ENCODE assay signal across 22 cellular contexts in the genomic region with DNA sequence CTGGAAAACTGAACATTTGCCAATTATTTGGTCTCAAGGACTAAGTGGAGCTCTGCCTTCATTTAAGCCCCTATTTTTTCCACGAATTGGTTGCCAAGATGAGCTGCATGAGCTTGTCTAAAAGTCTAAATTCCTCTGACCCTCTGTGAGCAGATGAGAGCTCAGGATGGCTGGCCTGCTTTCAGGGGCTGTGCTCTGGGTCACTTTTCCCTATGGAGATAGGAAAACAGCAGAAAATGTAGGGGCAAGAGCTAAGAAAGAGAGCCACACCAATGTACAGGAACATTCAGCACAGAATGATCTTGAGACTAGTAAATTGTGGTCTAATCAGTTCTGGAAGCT.
DNase-seq lines count a peak whose midpoint lies in the region; ATAC-seq, FAIRE-seq and TF ChIP-seq lines count a peak whose summit lies in the region.
"Had no signal": no experiment of that assay in that cellular context is flagged by ENCODE, and none has a peak within 500 bp of the region (broad histone marks: within the 10 kb centered on the region; RNA-seq: fewer than 3 reads in every experiment).

No MANE protein-coding gene starts in this region.

- no peak overlapping the region for H4K8ac ChIP-seq in mesendoderm (ENCODE audit: low read depth, low read length)

- H2BK5ac ChIP-seq in mesendoderm (ENCODE audit: low read length): no peak overlapping the region

- H4K20me1 ChIP-seq in smooth muscle cell (ENCODE audit: low read depth): no peaks in the 10 kb centered on the region

- no CpG with 5 or more reads among the region's 1 CpG for WGBS in mesendoderm (ENCODE audit: extremely low coverage, insufficient coverage, low lambda C conversion rate)
- WGBS in smooth muscle cell (ENCODE audit: low lambda C conversion rate): 58% methylated on average over 1 of the region's 1 CpG

- H3K9ac ChIP-seq in mesendoderm (ENCODE audit: low read length): no peak overlapping the region
- no peak overlapping the region for H3K9ac ChIP-seq in smooth muscle cell (ENCODE audit: low read depth)

- no peaks in the 10 kb centered on the region for H3K79me1 ChIP-seq in mesendoderm (ENCODE audit: low read length)

- no peaks in the 10 kb centered on the region for H3K36me3 Mint-ChIP-seq in WTC11
- H3K36me3 Mint-ChIP-seq: CD8-positive, alpha-beta T cell had no signal

- H3K23ac ChIP-seq in mesendoderm (ENCODE audit: low read length): no peak overlapping the region

- ATAC-seq in WTC11: peak; percentile 16; the same call in 1 of the 2 replicates
- ATAC-seq: CD8-positive, alpha-beta T cell; K562 had no signal

- H4K5ac ChIP-seq in mesendoderm (ENCODE audit: low read length): no peak overlapping the region

- no peak overlapping the region for H3K56ac ChIP-seq in mesendoderm (ENCODE audit: low read length)

- no peak overlapping the region for H2AK5ac ChIP-seq in mesendoderm (ENCODE audit: low read length)

- no peak overlapping the region for H2BK15ac ChIP-seq in mesendoderm (replicated peaks; ENCODE audit: low read depth)

- no peak overlapping the region for H3K4me2 ChIP-seq in mesendoderm (ENCODE audit: low read length)
- H3K4me2 ChIP-seq in smooth muscle cell: no peak overlapping the region

- no peak overlapping the region for H3K27ac ChIP-seq in mesendoderm (ENCODE audit: low read depth, low read length)
- H3K27ac ChIP-seq in smooth muscle cell (ENCODE audit: low read depth): no peak overlapping the region
- H3K27ac ChIP-seq: C4-2B, Peyer's patch had no signal

- H3K79me2 ChIP-seq in mesendoderm (ENCODE audit: control insufficient read depth, insufficient read depth, low read length) (no peaks in the 10 kb centered on the region), smooth muscle cell (ENCODE audit: low read depth) (no peaks in the 10 kb centered on the region)

- peak overlapping the region; percentile 74 for H2BK120ac ChIP-seq in mesendoderm (ENCODE audit: low read depth, low read length)

- CTCF ChIA-PET in WTC11 (lab: Charles Lee): interaction anchor here (0.9 to 5.2 kb wide), 6 partner anchors 28 to 338 kb away, joined by 4 to 55 read pairs (median 6); no protein-coding TSS in a partner anchor

- no peaks in the 10 kb centered on the region for H3K4me1 ChIP-seq in mesendoderm (ENCODE audit: control insufficient read depth, low read depth, low read length)
- no peaks in the 10 kb centered on the region for H3K4me1 ChIP-seq in smooth muscle cell (ENCODE audit: low read depth)
- H3K4me1 ChIP-seq: Peyer's patch had no signal

- H3K4ac ChIP-seq in mesendoderm (ENCODE audit: low read depth, low read length): no peak overlapping the region

- no peak overlapping the region for H3K4me3 Mint-ChIP-seq in WTC11
- H3K4me3 Mint-ChIP-seq: B cell; CD8-positive, alpha-beta T cell; T-helper 1 cell treated with Interleukin-12 subunit alpha and Interleukin-12 subunit beta and Interleukin-4 antibody, amounts not matched to agents 30 μg/mL and 1 μg/mL, for 36 hours had no signal

- no peaks in the 10 kb centered on the region for H3K9me3 Mint-ChIP-seq in WTC11
- H3K9me3 Mint-ChIP-seq: T-helper 1 cell treated with Interleukin-12 subunit alpha and Interleukin-12 subunit beta and Interleukin-4 antibody, amounts not matched to agents 30 μg/mL and 1 μg/mL, for 36 hours had no signal

- POLR2A ChIA-PET in WTC11 (lab: Charles Lee): no interaction called here

- H3K9me3 ChIP-seq in smooth muscle cell (replicated peaks; ENCODE audit: low read depth): no peaks in the 10 kb centered on the region
- H3K9me3 ChIP-seq: Caco-2, Peyer's patch had no signal

- DNase-seq in H54 (ENCODE audit: insufficient read length, low spot score) (no peak), WTC11 (ENCODE audit: low spot score) (no peak), mesendoderm (peak; percentile 14), smooth muscle cell (lab: John Stamatoyannopoulos, UW; ENCODE audit: unreplicated experiment) (no peak), HTR-8/SVneo (ENCODE audit: insufficient read length, low spot score) (no peak), A172 (ENCODE audit: low spot score) (no peak), NCI-H446 treated with DMSO at 0.1 percent for 48 hours (lab: John Stamatoyannopoulos, UW) (no peak)
- DNase-seq: CD8-positive, alpha-beta T cell; GF-D8; MV-4-11; NCI-H1105; NCI-H1436 treated with DMSO at 0.1 percent for 48 hours; NCI-H187 treated with DMSO at 0.1 percent for 48 hours; NCI-H2107; Peyer's patch; SHP77 treated with DMSO at 0.1 percent for 48 hours had no signal

- H3K18ac ChIP-seq in mesendoderm (ENCODE audit: low read length): peak overlapping the region; percentile 30

- no peaks in the 10 kb centered on the region for H3F3A ChIP-seq in smooth muscle cell (ENCODE audit: low read depth)

- FAIRE-seq in H54 (lab: Jason Lieb, UNC) (peak; percentile 45), HTR-8/SVneo (lab: Jason Lieb, UNC) (no peak)
- FAIRE-seq: GM12891, K562 had no signal

- peaks cover 4% of the 10 kb centered on the region; the same call in 1 of the 2 replicates for H3K4me1 Mint-ChIP-seq in WTC11
- H3K4me1 Mint-ChIP-seq: B cell had no signal

- TF ChIP-seq POLR2A in H54 (IDR thresholded peaks at IDR 0.05; ENCODE audit: low read depth, low read length): no peak

- H3K27me3 ChIP-seq in mesendoderm (ENCODE audit: insufficient read depth, low read length, poor library complexity) (no peaks in the 10 kb centered on the region), smooth muscle cell (ENCODE audit: low read depth) (no peaks in the 10 kb centered on the region)
- H3K27me3 ChIP-seq: Peyer's patch had no signal

- H3K4me3 ChIP-seq in mesendoderm (ENCODE audit: low read length) (no peak overlapping the region), smooth muscle cell (no peak overlapping the region)
- H3K4me3 ChIP-seq: K562, Peyer's patch had no signal

- H3K27ac Mint-ChIP-seq in WTC11: no peak overlapping the region
- H3K27ac Mint-ChIP-seq: B cell; CD8-positive, alpha-beta T cell; T-helper 1 cell treated with Interleukin-12 subunit alpha and Interleukin-12 subunit beta and Interleukin-4 antibody, amounts not matched to agents 30 μg/mL and 1 μg/mL, for 36 hours had no signal

- H3K27me3 Mint-ChIP-seq in WTC11 (ENCODE audit: low read depth): no peaks in the 10 kb centered on the region
- H3K27me3 Mint-ChIP-seq: B cell had no signal

- peak overlapping the region; percentile 26 for H2AFZ ChIP-seq in smooth muscle cell (ENCODE audit: low read depth)

- no peak for TF ChIP-seq CTCF in WTC11 (IDR thresholded peaks at IDR 0.05)
- TF ChIP-seq CTCF in smooth muscle cell (IDR thresholded peaks at IDR 0.05; ENCODE audit: borderline replicate concordance, insufficient read depth, poor library complexity, severe bottlenecking): no peak

- H3K36me3 ChIP-seq in mesendoderm (ENCODE audit: control insufficient read depth, insufficient read depth, low read length): no peaks in the 10 kb centered on the region
- no peaks in the 10 kb centered on the region for H3K36me3 ChIP-seq in smooth muscle cell (ENCODE audit: low read depth)
- H3K36me3 ChIP-seq: Peyer's patch had no signal

TF ChIP-seq in WTC11, 78 proteins besides CTCF, POLR2A, EP300 and RAD21:
- no peak for TF ChIP-seq EMX1 (CRISPR knock-in tag; IDR thresholded peaks at IDR 0.05)
